8 cellular contexts compared by ENCODE assay signal in the genomic region with DNA sequence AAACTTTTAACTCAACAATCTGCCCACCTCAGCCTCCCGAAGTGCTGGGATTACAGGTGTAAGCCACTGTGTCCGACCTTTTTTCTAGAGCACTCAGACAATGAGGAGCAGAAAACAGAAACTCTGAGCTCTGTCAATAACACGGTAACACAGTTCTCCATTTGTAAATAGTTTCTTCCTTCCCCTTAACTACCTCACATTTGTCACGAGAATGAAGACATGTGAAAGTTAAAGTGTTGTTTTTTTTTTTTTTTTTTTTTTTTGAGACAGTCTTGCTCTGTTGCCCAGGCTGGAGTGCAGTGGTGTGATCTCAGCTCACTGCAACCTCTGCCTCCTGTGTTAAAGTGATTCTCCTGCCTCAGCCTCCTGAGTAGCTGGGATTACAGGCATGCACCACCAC. TPM values are rescaled to one million over a fixed set of nuclear protein-coding genes. Genes with fewer than 3 reads are reported as not detected.
DNase-seq lines count a peak whose midpoint lies in the region; ATAC-seq, FAIRE-seq and TF ChIP-seq lines count a peak whose summit lies in the region.
"Not testable (repeated sequence)": the region's sequence is repeated elsewhere in the genome, so short reads cannot be mapped to it uniquely, and the experiment has no call there.

No MANE protein-coding gene starts in this region.

- H3K4me2 ChIP-seq in Loucy (ENCODE audit: low read depth, low read length, poor library complexity, severe bottlenecking) = peak overlapping the region; percentile 98

- H2AFZ ChIP-seq in Loucy (ENCODE audit: low read length) = not testable (repeated sequence)

- H3K4me1 Mint-ChIP-seq in activated CD4-positive, alpha-beta memory T cell treated with anti-CD3 and anti-CD28 coated beads for 36 hours (ENCODE audit: low read depth) = peaks cover 62% of the 10 kb centered on the region
- peaks cover 68% of the 10 kb centered on the region for H3K4me1 Mint-ChIP-seq in activated naive CD8-positive, alpha-beta T cell (ENCODE audit: low read depth)
- H3K4me1 Mint-ChIP-seq in chondrocyte (ENCODE audit: low read depth); memory B cell: not testable (repeated sequence)
- H3K4me1 Mint-ChIP-seq in stimulated activated naive CD8-positive, alpha-beta T cell treated with anti-CD3 and anti-CD28 coated beads, Interleukin-15, amount 100 ng/mL, for 72 hours = peaks cover 73% of the 10 kb centered on the region

- peak overlapping the region in 3 of 4 donors; percentile 82 to 93 (median 84) for H3K27ac ChIP-seq in gastrocnemius medialis

- H3K79me2 ChIP-seq in Loucy (ENCODE audit: insufficient read depth, low read length) = peaks cover 99% of the 10 kb centered on the region

- CTCF ChIA-PET in activated CD4-positive, alpha-beta memory T cell treated with anti-CD3 and anti-CD28 coated beads for 36 hours (lab: Charles Lee) = not testable (repeated sequence)

- H3K9ac ChIP-seq in Loucy (ENCODE audit: low read depth, low read length, poor library complexity, severe bottlenecking) = not testable (repeated sequence)

- H3K27ac Mint-ChIP-seq in activated CD4-positive, alpha-beta memory T cell treated with anti-CD3 and anti-CD28 coated beads for 36 hours = peak overlapping the region; percentile 38
- H3K27ac Mint-ChIP-seq in activated naive CD8-positive, alpha-beta T cell = peak overlapping the region; percentile 64
- H3K27ac Mint-ChIP-seq in chondrocyte (ENCODE audit: unreplicated experiment) (peak overlapping the region; percentile 32), memory B cell (peak overlapping the region; percentile 78)
- H3K27ac Mint-ChIP-seq in stimulated activated naive CD8-positive, alpha-beta T cell treated with anti-CD3 and anti-CD28 coated beads, Interleukin-15, amount 100 ng/mL, for 72 hours = peak overlapping the region; percentile 69 to 74

- not testable (repeated sequence) for H3K9me3 Mint-ChIP-seq in activated CD4-positive, alpha-beta memory T cell treated with anti-CD3 and anti-CD28 coated beads for 36 hours; activated naive CD8-positive, alpha-beta T cell (ENCODE audit: low read depth); chondrocyte (ENCODE audit: low read depth); memory B cell; stimulated activated naive CD8-positive, alpha-beta T cell treated with anti-CD3 and anti-CD28 coated beads, Interleukin-15, amount 100 ng/mL, for 72 hours

- not testable (repeated sequence) for H3K9me2 ChIP-seq in Loucy (replicated peaks; ENCODE audit: low read depth, low read length)

- peaks cover 59% of the 10 kb centered on the region for H3K4me1 ChIP-seq in Loucy (ENCODE audit: insufficient read depth, low read length, poor library complexity, severe bottlenecking)
- peaks cover 43 to 47% of the 10 kb centered on the region in 2 donors for H3K4me1 ChIP-seq in gastrocnemius medialis

- intact Hi-C loops in activated CD4-positive, alpha-beta memory T cell treated with anti-CD3 and anti-CD28 coated beads for 36 hours (cut with micrococcal nuclease); gastrocnemius medialis (cut with DNase I; ENCODE audit: low total_unique reads): not testable (repeated sequence)

- ATAC-seq in memory B cell (ENCODE audit: low read depth) = peak; percentile 47
- ATAC-seq in gastrocnemius medialis; stimulated activated naive CD8-positive, alpha-beta T cell treated with anti-CD3 and anti-CD28 coated beads, Interleukin-15, amount 100 ng/mL, for 72 hours: not testable (repeated sequence)

- not testable (repeated sequence) for TF ChIP-seq CTCF in Loucy (conservative IDR thresholded peaks at IDR 0.05; ENCODE audit: low read length); chondrocyte (IDR thresholded peaks at IDR 0.05); gastrocnemius medialis (IDR thresholded peaks at IDR 0.05 in 4 of 5, conservative IDR thresholded peaks at IDR 0.05 in 1 of 5)

- H3F3A ChIP-seq in Loucy (ENCODE audit: low read depth) = not testable (repeated sequence)

- H3K36me3 ChIP-seq in Loucy (ENCODE audit: insufficient read depth, low read length) = peaks cover 99% of the 10 kb centered on the region
- peaks cover 0 to 85% of the 10 kb centered on the region in 2 donors for H3K36me3 ChIP-seq in gastrocnemius medialis

- POLR2A ChIA-PET in activated CD4-positive, alpha-beta memory T cell treated with anti-CD3 and anti-CD28 coated beads for 36 hours (lab: Charles Lee) = not testable (repeated sequence)

- not testable (repeated sequence) for H3K9me3 ChIP-seq in Loucy (ENCODE audit: insufficient read depth, low read depth, low read length); gastrocnemius medialis

- H3K27me3 ChIP-seq in Loucy (ENCODE audit: insufficient read depth, low read length, poor library complexity, severe bottlenecking); gastrocnemius medialis: not testable (repeated sequence)

- not testable (repeated sequence) for H3K27me3 Mint-ChIP-seq in activated CD4-positive, alpha-beta memory T cell treated with anti-CD3 and anti-CD28 coated beads for 36 hours; activated naive CD8-positive, alpha-beta T cell; chondrocyte (ENCODE audit: low read depth); memory B cell; stimulated activated naive CD8-positive, alpha-beta T cell treated with anti-CD3 and anti-CD28 coated beads, Interleukin-15, amount 100 ng/mL, for 72 hours

- not testable (repeated sequence) for DNase-seq in GM12891 (ENCODE audit: insufficient read length, low spot score); activated CD4-positive, alpha-beta memory T cell treated with anti-CD3 and anti-CD28 coated beads for 36 hours; chondrocyte (ENCODE audit: low spot score); memory B cell (ENCODE audit: low spot score in 2 of 2); gastrocnemius medialis; stimulated activated naive CD8-positive, alpha-beta T cell treated with anti-CD3 and anti-CD28 coated beads, Interleukin-15, amount 100 ng/mL, for 72 hours

- in situ Hi-C loops in gastrocnemius medialis (cut with MboI; ENCODE audit: low sequenced_read_pairs in 4 of 4) = not testable (repeated sequence)

- not testable (repeated sequence) for H3K4me3 Mint-ChIP-seq in activated CD4-positive, alpha-beta memory T cell treated with anti-CD3 and anti-CD28 coated beads for 36 hours; activated naive CD8-positive, alpha-beta T cell; chondrocyte (ENCODE audit: unreplicated experiment); memory B cell; stimulated activated naive CD8-positive, alpha-beta T cell treated with anti-CD3 and anti-CD28 coated beads, Interleukin-15, amount 100 ng/mL, for 72 hours

- TF ChIP-seq POLR2A in GM12891 (IDR thresholded peaks at IDR 0.05; ENCODE audit: low read depth, low read length) = 0 out of 2 replicates have a peak, but pooled peaks have one; percentile 23
- not testable (repeated sequence) for TF ChIP-seq POLR2A in gastrocnemius medialis (IDR thresholded peaks at IDR 0.05)

- peaks cover 78% of the 10 kb centered on the region for H3K36me3 Mint-ChIP-seq in activated CD4-positive, alpha-beta memory T cell treated with anti-CD3 and anti-CD28 coated beads for 36 hours
- peaks cover 17% of the 10 kb centered on the region for H3K36me3 Mint-ChIP-seq in activated naive CD8-positive, alpha-beta T cell
- H3K36me3 Mint-ChIP-seq in chondrocyte (ENCODE audit: low read depth) (peaks cover 34% of the 10 kb centered on the region), memory B cell (peaks cover 32% of the 10 kb centered on the region)

- not testable (repeated sequence) for H3K4me3 ChIP-seq in Loucy (ENCODE audit: low read length, poor library complexity, severe bottlenecking); gastrocnemius medialis

- H4K20me1 ChIP-seq in Loucy (ENCODE audit: insufficient read depth, low read length, poor library complexity, severe bottlenecking) = peaks cover 96% of the 10 kb centered on the region

- FAIRE-seq in GM12891 (lab: Jason Lieb, UNC) = not testable (repeated sequence)

RNA-seq across cellular contexts. Expression of a gene that starts 12.5 kb away (rescaled TPM):
- polyA plus RNA-seq in GM12891 (2012; ENCODE audit: low read depth, missing spikeins) = 331 TPM
- total RNA-seq in activated CD4-positive, alpha-beta memory T cell treated with anti-CD3 and anti-CD28 coated beads for 36 hours = 100 to 1,000 TPM; 388 to 398 TPM
- 143 to 175 TPM (median 145 TPM) in 3 replicates for total RNA-seq in chondrocyte
- total RNA-seq in gastrocnemius medialis = 100 to 1,000 TPM; 249 to 353 (median 311) TPM
